In the genomic region with DNA sequence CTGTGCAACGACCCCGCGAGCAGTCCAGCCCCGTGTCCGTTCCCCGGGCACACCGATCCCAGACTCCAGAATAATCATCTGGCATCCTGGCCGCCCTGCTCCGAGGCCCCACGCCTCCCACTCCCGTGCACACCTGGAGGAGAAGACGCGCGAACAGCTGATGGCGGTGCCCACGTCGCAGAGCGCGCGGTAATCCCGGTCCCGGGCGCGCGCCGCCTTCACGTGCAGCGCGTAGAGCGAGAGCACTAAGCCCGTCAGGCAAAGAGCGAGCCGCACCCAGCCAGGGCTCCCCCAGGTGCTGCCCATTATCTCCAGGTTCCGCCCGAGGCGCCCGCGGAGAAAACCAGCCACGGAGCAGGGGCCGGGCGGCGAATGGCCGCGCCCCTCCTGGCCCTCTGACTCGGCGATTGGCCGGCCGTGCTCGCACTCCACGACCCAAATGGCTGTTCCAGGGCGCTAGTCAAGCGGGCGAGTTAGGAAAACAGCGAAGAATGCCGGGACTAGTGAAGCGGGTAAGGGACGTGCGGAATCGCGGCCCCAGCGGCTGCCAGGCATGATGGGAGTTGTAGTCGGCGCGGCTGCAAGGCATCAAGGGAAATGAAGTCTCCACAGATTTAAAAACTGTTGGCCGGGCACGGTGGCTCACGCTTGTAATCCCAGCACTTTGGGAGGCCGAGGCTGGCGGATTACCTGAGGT, we compare ENCODE assay signal across 8 cellular contexts. TPM values are rescaled to one million over a fixed set of nuclear protein-coding genes. Genes with fewer than 3 reads are reported as not detected.
DNase-seq lines count a peak whose midpoint lies in the region; ATAC-seq and TF ChIP-seq lines count a peak whose summit lies in the region.

A gene (minus strand): TSS at position 374 of the 697 bp plus-strand sequence. CDS start 68 bp downstream, at position 306.

- no peak for TF ChIP-seq EP300 in upper lobe of left lung (IDR thresholded peaks at IDR 0.05)

- peaks cover 22 to 32% (median 31%) of the 10 kb centered on the region in 3 donors for H3K4me1 Mint-ChIP-seq in T-cell

- POLR2A ChIA-PET in T-cell (lab: Charles Lee) = interaction anchor here (0.6 to 0.7 kb wide), 3 partner anchors 10 to 615 kb away, joined by 3 to 4 read pairs (median 3); no protein-coding TSS in a partner anchor

- 0 out of 2 replicates have a peak, but pooled peaks have one; percentile 1 for TF ChIP-seq CTCF in GM12874 (IDR thresholded peaks at IDR 0.05; ENCODE audit: insufficient read depth, low read depth, low read length)
- TF ChIP-seq CTCF in upper lobe of left lung (IDR thresholded peaks at IDR 0.05) = peak in 3 of 6 experiments; percentile 17 to 48 (median 39)

- no peaks in the 10 kb centered on the region for H3K27me3 Mint-ChIP-seq in T-cell

- intact Hi-C loops in cardiac septum (cut with DNase I) = loop anchor here (2.0 kb wide), 1 partner anchor 20 kb away; a partner anchor contains a TSS
- intact Hi-C loops in posterior cingulate gyrus (cut with DNase I) = loop anchor here (1.0 to 5.0 kb wide), 2 partner anchors 48 to 107 kb away; a partner anchor contains a TSS

- peak in 2 of 4 donors; percentile 56 to 75 for TF ChIP-seq POLR2A in upper lobe of left lung (IDR thresholded peaks at IDR 0.05)

- no peak within 1 kb of the TSS for H3K27ac ChIP-seq in adipose tissue (ENCODE audit: low read depth, low read length)
- H3K27ac ChIP-seq in upper lobe of left lung = peak within 1 kb of the TSS; percentile 80 to 89 (median 84)

- peaks cover 13 to 31% (median 20%) of the 10 kb centered on the region in 4 donors for H3K4me1 ChIP-seq in upper lobe of left lung

- ATAC-seq in HG02759 (IDR thresholded peaks at IDR 0.05; ENCODE audit: unreplicated experiment) (peak; percentile 91), T-cell (replicated peaks in 1 of 4) (peak; percentile 90 to 93 (median 92)), upper lobe of left lung (ENCODE audit: low FRiP score in 2 of 2) (peak; percentile 96 to 97)

- 0% methylated on average over 69 of the region's 69 CpGs for WGBS in adipose tissue, 3 donors
- WGBS in upper lobe of left lung, 2 donors = 0% methylated on average over 20 to 61 of the region's 69 CpGs

- peaks cover 10% of the 10 kb centered on the region for H3K36me3 Mint-ChIP-seq in T-cell

- no peaks in the 10 kb centered on the region for H3K27me3 ChIP-seq in upper lobe of left lung

- peak within 1 kb of the TSS; percentile 91 to 99 (median 92) for H3K4me3 Mint-ChIP-seq in T-cell

- peaks cover 0 to 17% (median 11%) of the 10 kb centered on the region in 4 donors for H3K36me3 ChIP-seq in upper lobe of left lung

- peak within 1 kb of the TSS; percentile 45 to 88 (median 77) for H3K4me3 ChIP-seq in upper lobe of left lung

- DNase-seq in NCI-H1417 treated with DMSO at 0.1 percent for 48 hours (lab: John Stamatoyannopoulos, UW) (peak; percentile 86), T-cell (peak; percentile 66 to 87 (median 78)), cardiac septum (ENCODE audit: low spot score) (peak; percentile 98), posterior cingulate gyrus (peak; percentile 90 to 99 (median 94)), upper lobe of left lung (peak; percentile 96 to 97)

- H3K9me3 ChIP-seq in upper lobe of left lung = no peaks in the 10 kb centered on the region

- H3K9me3 Mint-ChIP-seq in T-cell = no peaks in the 10 kb centered on the region

- peak within 1 kb of the TSS; percentile 86 to 94 for H3K27ac Mint-ChIP-seq in T-cell

- CTCF ChIA-PET in T-cell (lab: Charles Lee) = interaction anchor here in 1 of 2 donors (0.7 kb wide), 1 partner anchor 23 kb away, joined by 3 read pairs; a partner anchor contains a TSS

RNA-seq across cellular contexts. Expression of the gene that starts here (rescaled TPM):
- total RNA-seq in T-cell = 10 to 100 TPM; 31.8 to 66.4 (median 56.9) TPM
- 100 to 1,000 TPM; 106 to 132 (median 113) TPM for polyA plus RNA-seq in adipose tissue
- 42.1 TPM for total RNA-seq in cardiac septum
- total RNA-seq in upper lobe of left lung = 100 to 1,000 TPM in 1 of 6 donors, 10 to 100 TPM in 5; 37.7 to 105 (median 61.4) TPM
